In genomic region chr2:45438872-45439665, GRCh38 we compare ENCODE assay signal across 15 cellular contexts.
"Had no signal": no experiment of that assay in that cellular context is flagged by ENCODE, and none has a peak within 500 bp of the region (broad histone marks: within the 10 kb centered on the region; RNA-seq: fewer than 3 reads in every experiment).

No MANE protein-coding gene starts in this region.

- H3K27me3 ChIP-seq: dorsolateral prefrontal cortex, thyroid gland had no signal

- H3K27ac ChIP-seq: dorsolateral prefrontal cortex, parathyroid adenoma, thyroid gland, WERI-Rb-1 had no signal

- H3K36me3 ChIP-seq: thyroid gland, WERI-Rb-1 had no signal

- H3K9me3 ChIP-seq: thyroid gland had no signal

- H3K4me1 ChIP-seq: thyroid gland had no signal

- ATAC-seq: activated CD4-positive, alpha-beta T cell treated with anti-CD3 and anti-CD28 coated beads for 36 hours; activated CD8-positive, alpha-beta memory T cell treated with anti-CD3 and anti-CD28 coated beads, Interleukin-2, amount 10 ng/mL, durations not matched to agents 7 days and 5 days; left lobe of liver; stimulated activated effector memory CD8-positive, alpha-beta T cell treated with anti-CD3 and anti-CD28 coated beads, Interleukin-12 subunit alpha, Interleukin-12 subunit beta, amount 100 ng/mL, for 72 hours had no signal

- H3K4me3 ChIP-seq: dorsolateral prefrontal cortex, thyroid gland had no signal

- DNase-seq: activated CD4-positive, alpha-beta memory T cell treated with anti-CD3 and anti-CD28 coated beads for 36 hours; activated CD4-positive, alpha-beta T cell treated with anti-CD3 and anti-CD28 coated beads for 36 hours; activated CD8-positive, alpha-beta memory T cell treated with anti-CD3 and anti-CD28 coated beads, Interleukin-2, amount 10 ng/mL, durations not matched to agents 7 days and 5 days; activated naive CD4-positive, alpha-beta T cell treated with anti-CD3 and anti-CD28 coated beads, Interleukin-2, amount 10 ng/mL, durations not matched to agents 7 days and 5 days; activated T-cell treated with anti-CD3 and anti-CD28 coated beads, Interleukin-2, amount 50 U/mL, for 1 hour; dorsolateral prefrontal cortex; endodermal cell; islet precursor cell; naive B cell; T-helper 9 cell; thyroid gland; WERI-Rb-1 had no signal
